Comparison of ENCODE assay signal across 8 cellular contexts in the genomic region with DNA sequence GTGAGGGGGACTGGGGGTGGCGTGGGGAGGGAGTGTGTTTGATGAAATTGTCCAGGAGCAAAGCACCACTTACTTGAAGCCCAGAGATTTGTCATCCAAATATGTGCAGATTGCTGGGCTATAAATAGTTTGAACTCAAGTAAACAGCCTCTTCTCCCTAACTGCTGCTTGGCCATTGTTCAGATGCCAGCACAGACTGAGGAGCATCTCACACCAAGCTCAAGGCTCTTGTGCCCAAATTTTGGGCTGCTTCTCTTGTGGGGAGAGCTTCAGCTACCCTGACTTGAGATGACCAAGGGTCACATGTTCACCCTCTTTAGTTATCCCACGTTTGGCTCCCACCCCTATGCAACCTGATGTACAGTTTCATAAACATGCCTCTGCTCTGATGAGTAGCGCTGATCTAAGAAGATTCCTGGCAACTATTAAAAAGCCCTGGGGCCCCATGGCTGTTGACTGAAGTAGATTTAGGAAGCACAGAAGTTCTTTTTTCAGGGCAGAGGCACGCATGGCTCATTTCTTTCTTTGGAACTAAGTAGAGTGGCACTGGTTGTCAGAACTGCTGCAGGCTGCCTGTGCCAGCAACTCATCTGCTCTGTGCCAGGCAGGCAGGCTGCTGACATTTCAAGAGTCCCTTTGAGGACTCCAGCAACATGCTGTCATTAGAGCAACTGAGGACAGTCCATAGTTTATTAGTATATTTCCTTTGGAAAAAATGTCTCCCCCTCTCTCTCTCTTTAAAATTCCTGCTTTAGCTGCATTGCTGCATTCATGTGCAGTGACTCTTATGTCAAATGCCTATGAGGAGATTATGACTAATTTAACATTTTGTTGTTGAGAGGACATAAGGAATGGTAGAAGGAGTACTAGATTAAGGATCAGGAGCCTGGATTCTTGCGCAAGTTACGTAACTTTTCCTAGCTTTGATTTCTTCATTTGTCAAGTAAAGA. TPM values are rescaled to one million over a fixed set of nuclear protein-coding genes. Genes with fewer than 3 reads are reported as not detected.
DNase-seq lines count a peak whose midpoint lies in the region; ATAC-seq and TF ChIP-seq lines count a peak whose summit lies in the region.

No MANE protein-coding gene starts in this region.

- CTCF ChIA-PET in BJ (lab: Yijun Ruan, JAX), result interaction anchor here (0.6 to 1.5 kb wide), 6 partner anchors 12 to 356 kb away, joined by 3 to 5 read pairs (median 4); no protein-coding TSS in a partner anchor

- POLR2A ChIA-PET in BJ (lab: Charles Lee), result no interaction called here

- peaks cover 25% of the 10 kb centered on the region for H3K4me1 ChIP-seq in osteoblast (ENCODE audit: insufficient read depth, low read length)

- H3K27me3 ChIP-seq in BJ (ENCODE audit: control insufficient read depth, insufficient read depth, low read length) (no peaks in the 10 kb centered on the region), osteoblast (ENCODE audit: insufficient read depth, low read length) (no peaks in the 10 kb centered on the region)

- no peaks in the 10 kb centered on the region for H3K9me3 ChIP-seq in osteoblast (ENCODE audit: low read depth, low read length)

- no peaks in the 10 kb centered on the region for H4K20me1 ChIP-seq in osteoblast (ENCODE audit: insufficient read depth, low read length)

- no peak for TF ChIP-seq CTCF in BJ (IDR thresholded peaks at IDR 0.05; ENCODE audit: insufficient read depth, low read depth, low read length)
- TF ChIP-seq CTCF in fibroblast of pulmonary artery (IDR thresholded peaks at IDR 0.05; ENCODE audit: low read length, missing control alignments), result no peak
- no peak for TF ChIP-seq CTCF in osteoblast (IDR thresholded peaks at IDR 0.05; ENCODE audit: extremely low read depth, low read depth, low read length)

- H2AFZ ChIP-seq in osteoblast (ENCODE audit: low read length), result peak overlapping the region; percentile 51

- H3K27ac ChIP-seq in osteoblast (ENCODE audit: low read depth, low read length), result peak overlapping the region; percentile 99

- no peak overlapping the region for H3K4me3 ChIP-seq in BJ (ENCODE audit: low read depth, low read length)
- no peak overlapping the region for H3K4me3 ChIP-seq in fibroblast of pulmonary artery (replicated peaks; ENCODE audit: low read depth, low read length)
- peak overlapping the region; percentile 48 for H3K4me3 ChIP-seq in osteoblast (ENCODE audit: insufficient read depth, low read length)

- no peak for ATAC-seq in HG02938 (IDR thresholded peaks at IDR 0.05; ENCODE audit: unreplicated experiment)
- ATAC-seq in GM19324 (IDR thresholded peaks at IDR 0.05; ENCODE audit: low FRiP score, unreplicated experiment), result no peak

- H3K4me2 ChIP-seq in osteoblast (ENCODE audit: insufficient read depth, low read length), result peak overlapping the region; percentile 89

- H3K36me3 ChIP-seq in BJ (ENCODE audit: control insufficient read depth, insufficient read depth, low read length), result no peaks in the 10 kb centered on the region; the same call in 1 of the 2 replicates
- H3K36me3 ChIP-seq in osteoblast (ENCODE audit: insufficient read depth, low read length), result no peaks in the 10 kb centered on the region

- peaks cover 7% of the 10 kb centered on the region for H3K79me2 ChIP-seq in osteoblast (ENCODE audit: insufficient read depth, low read length)

- peak; percentile 90 for DNase-seq in BJ (ENCODE audit: low read depth)
- peak; percentile 89 for DNase-seq in RKO (ENCODE audit: low spot score)
- peak; percentile 92 for DNase-seq in fibroblast of pulmonary artery (ENCODE audit: low read depth)
- DNase-seq in osteoblast (ENCODE audit: insufficient read length, low spot score, missing footprints), result peak; percentile 42
- DNase-seq in ecto neural progenitor cell (ENCODE audit: low spot score), result no peak
- no peak for DNase-seq in NCI-H1048 (lab: John Stamatoyannopoulos, UW)

RNA-seq across cellular contexts. Expression of a gene that starts 9.6 kb away (rescaled TPM):
- 130 and 186 TPM in 2 replicates for polyA plus RNA-seq in BJ (2011; rRNA removed)
- 46.1 and 52.6 TPM in 2 replicates for polyA minus RNA-seq in BJ (2011; rRNA and poly(A)+ RNA removed)
- 94.6 and 107 TPM in 2 replicates for total RNA-seq in osteoblast

RNA-seq across cellular contexts. Expression of a gene that starts 51.0 kb away (rescaled TPM):
- polyA plus RNA-seq in BJ (2011; rRNA removed), result 284 and 333 TPM in 2 replicates
- polyA minus RNA-seq in BJ (2011; rRNA and poly(A)+ RNA removed), result 255 and 406 TPM in 2 replicates
- total RNA-seq in osteoblast, result 167 and 191 TPM in 2 replicates

Comparison
In these comparisons a context has a peak if more than half of its experiments do, and no peak if none do; other contexts are left out.
1. DNase-seq: peak in BJ (single experiment), RKO (single experiment), fibroblast of pulmonary artery (single experiment) and osteoblast (single experiment); none in ecto neural progenitor cell (single experiment) and NCI-H1048 (single experiment).